In the genomic region with DNA sequence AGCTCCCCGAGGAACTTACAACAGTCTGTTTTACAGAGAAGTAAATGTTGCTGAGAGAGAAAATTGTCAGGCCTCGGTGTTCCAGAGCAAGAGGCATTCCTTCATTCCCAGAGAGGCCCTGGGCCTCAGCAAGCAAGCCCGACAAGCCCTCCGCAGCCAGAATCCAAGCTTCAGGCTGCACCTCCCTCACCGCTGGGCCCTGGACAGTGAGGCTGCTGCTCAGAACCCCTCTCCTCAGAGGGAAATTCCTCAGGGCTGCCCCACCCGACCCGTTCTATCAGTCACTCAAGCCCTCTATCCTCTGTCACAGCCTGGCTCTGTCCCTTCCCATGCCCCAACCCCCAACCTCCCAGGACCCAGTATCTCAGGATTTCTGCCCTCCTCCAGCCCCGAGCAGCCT, we compare ENCODE assay signal across 12 cellular contexts. TPM values are rescaled to one million over a fixed set of nuclear protein-coding genes. Genes with fewer than 3 reads are reported as not detected.
DNase-seq lines count a peak whose midpoint lies in the region; ATAC-seq and TF ChIP-seq lines count a peak whose summit lies in the region.
"Had no signal": no experiment of that assay in that cellular context is flagged by ENCODE, and none has a peak within 500 bp of the region (broad histone marks: within the 10 kb centered on the region; RNA-seq: fewer than 3 reads in every experiment).

No MANE protein-coding gene starts in this region.

- H3K4me3 ChIP-seq in cardiac muscle cell (no peak overlapping the region), neutrophil (ENCODE audit: low read depth in 1 of 2, low read length in 1 of 2) (no peak overlapping the region), upper lobe of right lung (no peak overlapping the region)
- H3K4me3 ChIP-seq: A549, PC-9 had no signal

- H3K9me3 Mint-ChIP-seq in activated T-cell treated with anti-CD3 and anti-CD28 coated beads, Interleukin-2, amount 50 U/mL, for 24 hours = peaks cover 4% of the 10 kb centered on the region
- H3K9me3 Mint-ChIP-seq in activated T-cell treated with anti-CD3 and anti-CD28 coated beads, Interleukin-2, amount 50 U/mL, for 72 hours = peaks cover 2 to 5% of the 10 kb centered on the region in 2 donors

- DNase-seq in activated T-cell treated with anti-CD3 and anti-CD28 coated beads, Interleukin-2, amount 50 U/mL, for 24 hours = no peak
- DNase-seq in activated T-cell treated with anti-CD3 and anti-CD28 coated beads, Interleukin-2, amount 50 U/mL, for 72 hours = no peak
- peak in 1 of 2 donors; percentile 54 for DNase-seq in cardiac muscle cell (ENCODE audit: low read depth in 1 of 2, low spot score in 1 of 2)
- no peak for DNase-seq in upper lobe of right lung
- no peak for DNase-seq in activated CD4-positive, CD25-positive, alpha-beta regulatory T cell (lab: John Stamatoyannopoulos, UW)
- DNase-seq: NCI-H146 had no signal

- peaks cover 61% of the 10 kb centered on the region for H3K4me1 ChIP-seq in cardiac muscle cell (ENCODE audit: low read depth)
- peaks cover 73 to 80% of the 10 kb centered on the region in 2 experiments for H3K4me1 ChIP-seq in neutrophil (ENCODE audit: control insufficient read depth in 1 of 2, insufficient read depth in 1 of 2, low read depth in 1 of 2, low read length in 1 of 2)
- H3K4me1 ChIP-seq in upper lobe of right lung = peaks cover 42% of the 10 kb centered on the region
- H3K4me1 ChIP-seq: A549 had no signal

- TF ChIP-seq CTCF in cardiac muscle cell (IDR thresholded peaks at IDR 0.05; ENCODE audit: low read depth, low read length) (no peak), neutrophil (IDR thresholded peaks at IDR 0.05) (no peak), upper lobe of right lung (IDR thresholded peaks at IDR 0.05) (no peak)

- no peak overlapping the region for H3K4me3 Mint-ChIP-seq in activated T-cell treated with anti-CD3 and anti-CD28 coated beads, Interleukin-2, amount 50 U/mL, for 24 hours
- no peak overlapping the region for H3K4me3 Mint-ChIP-seq in activated T-cell treated with anti-CD3 and anti-CD28 coated beads, Interleukin-2, amount 50 U/mL, for 72 hours

- intact Hi-C loops in upper lobe of right lung (cut with DNase I) = no loop called here

- H3K27me3 Mint-ChIP-seq in activated T-cell treated with anti-CD3 and anti-CD28 coated beads, Interleukin-2, amount 50 U/mL, for 24 hours = no peaks in the 10 kb centered on the region
- H3K27me3 Mint-ChIP-seq in activated T-cell treated with anti-CD3 and anti-CD28 coated beads, Interleukin-2, amount 50 U/mL, for 72 hours (ENCODE audit: low read depth) = no peaks in the 10 kb centered on the region

- H3K27me3 ChIP-seq in cardiac muscle cell (no peaks in the 10 kb centered on the region), neutrophil (no peaks in the 10 kb centered on the region), upper lobe of right lung (no peaks in the 10 kb centered on the region)

- H3K9me3 ChIP-seq in cardiac muscle cell (ENCODE audit: low read depth) = no peaks in the 10 kb centered on the region
- no peaks in the 10 kb centered on the region for H3K9me3 ChIP-seq in neutrophil
- no peaks in the 10 kb centered on the region for H3K9me3 ChIP-seq in upper lobe of right lung

- peaks cover 47% of the 10 kb centered on the region for H3K4me1 Mint-ChIP-seq in activated T-cell treated with anti-CD3 and anti-CD28 coated beads, Interleukin-2, amount 50 U/mL, for 24 hours (ENCODE audit: low read depth)
- peaks cover 44% of the 10 kb centered on the region for H3K4me1 Mint-ChIP-seq in activated T-cell treated with anti-CD3 and anti-CD28 coated beads, Interleukin-2, amount 50 U/mL, for 72 hours (ENCODE audit: low read depth)

- ATAC-seq in activated T-cell treated with anti-CD3 and anti-CD28 coated beads, Interleukin-2, amount 50 U/mL, for 72 hours (replicated peaks in 1 of 2) = no peak
- ATAC-seq in upper lobe of right lung (no peak), GM18502 (IDR thresholded peaks at IDR 0.05; ENCODE audit: poor library complexity, unreplicated experiment) (no peak), HG03565 (IDR thresholded peaks at IDR 0.05; ENCODE audit: unreplicated experiment) (no peak)
- ATAC-seq: activated naive CD4-positive, alpha-beta T cell treated with anti-CD3 and anti-CD28 coated beads, Interleukin-2, amount 50 U/mL, for 72 hours had no signal

- H3K27ac ChIP-seq in cardiac muscle cell (peak overlapping the region; percentile 75), neutrophil (peak overlapping the region; percentile 100), upper lobe of right lung (peak overlapping the region; percentile 45)
- H3K27ac ChIP-seq: PC-9 had no signal

- peak overlapping the region; percentile 24 for H3K27ac Mint-ChIP-seq in activated T-cell treated with anti-CD3 and anti-CD28 coated beads, Interleukin-2, amount 50 U/mL, for 24 hours
- H3K27ac Mint-ChIP-seq in activated T-cell treated with anti-CD3 and anti-CD28 coated beads, Interleukin-2, amount 50 U/mL, for 72 hours = no peak overlapping the region

- H3K36me3 ChIP-seq in cardiac muscle cell (no peaks in the 10 kb centered on the region), neutrophil (no peaks in the 10 kb centered on the region), upper lobe of right lung (no peaks in the 10 kb centered on the region)

- no peaks in the 10 kb centered on the region for H3K36me3 Mint-ChIP-seq in activated T-cell treated with anti-CD3 and anti-CD28 coated beads, Interleukin-2, amount 50 U/mL, for 24 hours (ENCODE audit: low read depth)
- H3K36me3 Mint-ChIP-seq in activated T-cell treated with anti-CD3 and anti-CD28 coated beads, Interleukin-2, amount 50 U/mL, for 72 hours (ENCODE audit: insufficient read depth in 2 of 2) = peaks cover 3% of the 10 kb centered on the region in 2 donors

RNA-seq across cellular contexts. Expression of a gene that starts 56.3 kb away (rescaled TPM):
- total RNA-seq in activated T-cell treated with anti-CD3 and anti-CD28 coated beads, Interleukin-2, amount 50 U/mL, for 72 hours = 10 to 100 TPM; 95.0 TPM
- total RNA-seq in cardiac muscle cell (822 and 1,327 TPM in 2 replicates), upper lobe of right lung (187 TPM)
- 219 and 454 TPM in 2 replicates for polyA plus RNA-seq in cardiac muscle cell

Comparison
In these comparisons a context has a peak if more than half of its experiments do, and no peak if none do; other contexts are left out.
1. H3K27ac ChIP-seq: peak in every context shown above with its lines; median percentile 100 in neutrophil; 75 in cardiac muscle cell; 45 in upper lobe of right lung.